12 cellular contexts compared by ENCODE assay signal in genomic region chr2:211468881-211469280, GRCh38.
"Had no signal": no experiment of that assay in that cellular context is flagged by ENCODE, and none has a peak within 500 bp of the region (broad histone marks: within the 10 kb centered on the region; RNA-seq: fewer than 3 reads in every experiment).

No MANE protein-coding gene starts in this region.

- ATAC-seq: activated CD4-positive, CD25-positive, alpha-beta regulatory T cell treated with anti-CD3 and anti-CD28 coated beads, Interleukin-2, amount 50 U/mL, for 24 hours; body of pancreas; effector memory CD8-positive, alpha-beta T cell; left colon; naive thymus-derived CD8-positive, alpha-beta T cell had no signal

- H3K27me3 ChIP-seq: body of pancreas, stomach had no signal

- H3K4me3 ChIP-seq: body of pancreas, stomach, thoracic aorta had no signal

- DNase-seq: activated naive CD4-positive, alpha-beta T cell treated with anti-CD3 and anti-CD28 coated beads, Interleukin-2, amount 50 U/mL, for 16 hours; activated T-cell treated with anti-CD3 and anti-CD28 coated beads, Interleukin-2, amount 50 U/mL, for 1 hour; body of pancreas; effector memory CD8-positive, alpha-beta T cell; erythroblast; hypothalamus; left colon; naive thymus-derived CD8-positive, alpha-beta T cell; stimulated activated CD4-positive, alpha-beta T cell treated with anti-CD3 and anti-CD28 coated beads, Interleukin-4, amount 100 ng/mL, for 1 hour; stomach had no signal

- H3K9me3 ChIP-seq: body of pancreas, stomach, thoracic aorta had no signal

- H3K27ac ChIP-seq: body of pancreas, stomach, thoracic aorta had no signal

- H3K4me1 ChIP-seq: body of pancreas, stomach had no signal

- H3K36me3 ChIP-seq: stomach, thoracic aorta had no signal
